In genomic region chr16:22188595-22189442, GRCh38 we compare ENCODE assay signal across 8 cellular contexts. TPM values are rescaled to one million over a fixed set of nuclear protein-coding genes. Genes with fewer than 3 reads are reported as not detected.
DNase-seq lines count a peak whose midpoint lies in the region; ATAC-seq, FAIRE-seq and TF ChIP-seq lines count a peak whose summit lies in the region.

No MANE protein-coding gene starts in this region.

- peak; percentile 49 for TF ChIP-seq CTCF in GM12801 (IDR thresholded peaks at IDR 0.05; ENCODE audit: extremely low read depth, insufficient read length)
- TF ChIP-seq CTCF in astrocyte (IDR thresholded peaks at IDR 0.05; ENCODE audit: insufficient read depth, low read depth, low read length): peak; percentile 94

- H3K4me1 ChIP-seq in astrocyte (ENCODE audit: insufficient read depth, low read length): peaks cover 25% of the 10 kb centered on the region

- H3K27ac Mint-ChIP-seq in astrocyte (ENCODE audit: unreplicated experiment): no peak overlapping the region

- H2AFZ ChIP-seq in astrocyte (ENCODE audit: low read depth, low read length): no peak overlapping the region

- no peaks in the 10 kb centered on the region for H3K27me3 ChIP-seq in astrocyte (ENCODE audit: insufficient read depth, low read length)

- H3K4me3 ChIP-seq in astrocyte (ENCODE audit: insufficient read depth, low read depth, low read length): no peak overlapping the region

- H3K27me3 Mint-ChIP-seq in astrocyte (ENCODE audit: low read depth, unreplicated experiment): peaks cover 3% of the 10 kb centered on the region

- H3K36me3 Mint-ChIP-seq in astrocyte (ENCODE audit: low read depth, unreplicated experiment): no peaks in the 10 kb centered on the region

- peaks cover 7% of the 10 kb centered on the region for H3K4me1 Mint-ChIP-seq in astrocyte (ENCODE audit: low read depth, unreplicated experiment)

- H3K79me2 ChIP-seq in astrocyte (ENCODE audit: insufficient read depth, low read length): no peaks in the 10 kb centered on the region

- peak overlapping the region; percentile 90 for H3K4me3 Mint-ChIP-seq in astrocyte (ENCODE audit: unreplicated experiment)

- peak overlapping the region; percentile 94 for H3K4me2 ChIP-seq in astrocyte (ENCODE audit: low read length)

- FAIRE-seq in astrocyte (lab: Jason Lieb, UNC): no peak

- no peaks in the 10 kb centered on the region for H4K20me1 ChIP-seq in astrocyte (ENCODE audit: insufficient read depth, low read length)

- peak; percentile 49 for DNase-seq in NCI-H146 treated with DMSO at 0.1 percent for 48 hours (lab: John Stamatoyannopoulos, UW; ENCODE audit: unreplicated experiment)
- peak; percentile 39 to 78 (median 52) for DNase-seq in T-helper 1 cell
- DNase-seq in astrocyte (ENCODE audit: low read depth): peak; percentile 82
- peak; percentile 77 for DNase-seq in hepatic stellate cell (ENCODE audit: low spot score)
- DNase-seq in sciatic nerve (ENCODE audit: low spot score): peak; percentile 77

- ATAC-seq in sciatic nerve (no peak), HG03457 (IDR thresholded peaks at IDR 0.05; ENCODE audit: unreplicated experiment) (no peak), GM19351 (IDR thresholded peaks at IDR 0.05; ENCODE audit: unreplicated experiment) (no peak)

- H3K9me3 Mint-ChIP-seq in astrocyte (ENCODE audit: unreplicated experiment): no peaks in the 10 kb centered on the region

- H3K36me3 ChIP-seq in astrocyte (ENCODE audit: insufficient read depth, low read length): no peaks in the 10 kb centered on the region

- H3K9ac ChIP-seq in astrocyte (ENCODE audit: low read length): no peak overlapping the region

- intact Hi-C loops in sciatic nerve (cut with DNase I): loop anchor here (1.0 to 5.0 kb wide), 2 partner anchors 192 to 235 kb away; no protein-coding TSS in a partner anchor

- no peaks in the 10 kb centered on the region for H3K9me3 ChIP-seq in astrocyte (ENCODE audit: insufficient read depth, low read depth, low read length)

- no peak overlapping the region for H3K27ac ChIP-seq in astrocyte (ENCODE audit: low read depth, low read length)

RNA-seq across cellular contexts. Expression of gene EEF2K, which starts 17.3 kb away (rescaled TPM):
- total RNA-seq in astrocyte (20.9 and 24.4 TPM in 2 replicates), sciatic nerve (47.0 TPM)

RNA-seq across cellular contexts. Expression of gene SDR42E2, which starts 26.5 kb away (rescaled TPM):
- not detected in 2 replicates for total RNA-seq in astrocyte
- not detected for total RNA-seq in sciatic nerve
